ENCODE assay signal across 23 cellular contexts in genomic region chr1:199723557-199723956, GRCh38.
DNase-seq lines count a peak whose midpoint lies in the region; ATAC-seq, FAIRE-seq and TF ChIP-seq lines count a peak whose summit lies in the region.
"Had no signal": no experiment of that assay in that cellular context is flagged by ENCODE, and none has a peak within 500 bp of the region (broad histone marks: within the 10 kb centered on the region; RNA-seq: fewer than 3 reads in every experiment).

No MANE protein-coding gene starts in this region.

- no peak overlapping the region for H2AFZ ChIP-seq in astrocyte (ENCODE audit: low read depth, low read length)
- H2AFZ ChIP-seq: parathyroid adenoma had no signal

- H3K27me3 ChIP-seq in astrocyte (ENCODE audit: insufficient read depth, low read length): no peaks in the 10 kb centered on the region
- H3K27me3 ChIP-seq: BLaER1 treated with 17β-estradiol and CSF1 and Interleukin-3, amounts not matched to agents 10 nM and 100 nM; tibial artery had no signal

- FAIRE-seq in astrocyte (lab: Jason Lieb, UNC): no peak

- H3K4me2 ChIP-seq in astrocyte (ENCODE audit: low read length): no peak overlapping the region
- H3K4me2 ChIP-seq: BLaER1 treated with 17β-estradiol and CSF1 and Interleukin-3, amounts not matched to agents 10 nM and 100 nM had no signal

- H3K4me1 Mint-ChIP-seq in astrocyte (ENCODE audit: low read depth, unreplicated experiment): no peaks in the 10 kb centered on the region
- H3K4me1 Mint-ChIP-seq: natural killer cell had no signal

- no peak for ATAC-seq in HG03457 (IDR thresholded peaks at IDR 0.05; ENCODE audit: unreplicated experiment)
- ATAC-seq: left lobe of liver, natural killer cell had no signal

- H3K4me3 ChIP-seq in astrocyte (ENCODE audit: insufficient read depth, low read depth, low read length) (no peak overlapping the region), fibroblast of villous mesenchyme (ENCODE audit: low read depth, low read length) (no peak overlapping the region)
- H3K4me3 ChIP-seq: BLaER1 treated with 17β-estradiol and CSF1 and Interleukin-3, amounts not matched to agents 10 nM and 100 nM; tibial artery had no signal

- peak; percentile 37 for DNase-seq in HCEC 1CT
- peak; percentile 14 for DNase-seq in astrocyte (ENCODE audit: low read depth)
- peak; percentile 8 for DNase-seq in fibroblast of villous mesenchyme (ENCODE audit: low read depth)
- no peak for DNase-seq in DMS153 treated with DMSO at 0.1 percent for 48 hours (lab: John Stamatoyannopoulos, UW; ENCODE audit: unreplicated experiment)
- DNase-seq in activated gamma-delta T cell treated with Interleukin-2 at 50 U/mL for 16 hours: no peak
- no peak for DNase-seq in NCI-H146 treated with DMSO at 0.1 percent for 48 hours (lab: John Stamatoyannopoulos, UW; ENCODE audit: unreplicated experiment)
- DNase-seq: activated CD8-positive, alpha-beta memory T cell treated with anti-CD3 and anti-CD28 coated beads, Interleukin-2, amount 50 U/mL, for 48 hours; activated effector memory CD4-positive, alpha-beta T cell treated with Interleukin-2 at 50 U/mL for 16 hours; EL; head of caudate nucleus; natural killer cell; NCI-H1436 treated with DMSO at 0.1 percent for 48 hours; NCI-H2171 treated with DMSO at 0.1 percent for 48 hours; NCI-H526 treated with DMSO at 0.1 percent for 48 hours; Right ventricle myocardium superior; stimulated activated CD4-positive, alpha-beta T cell treated with anti-CD3 and anti-CD28 coated beads, Interleukin-1b, Interleukin-23, amount 100 ng/mL, for 48 hours; stimulated activated naive CD4-positive, alpha-beta T cell treated with Interleukin-2 at 50 U/mL for 16 hours; tibial artery had no signal

- no peaks in the 10 kb centered on the region for H3K27me3 Mint-ChIP-seq in astrocyte (ENCODE audit: low read depth, unreplicated experiment)

- H3K36me3 Mint-ChIP-seq in astrocyte (ENCODE audit: low read depth, unreplicated experiment): no peaks in the 10 kb centered on the region
- H3K36me3 Mint-ChIP-seq: natural killer cell had no signal

- H3K27ac Mint-ChIP-seq in astrocyte (ENCODE audit: unreplicated experiment): no peak overlapping the region
- H3K27ac Mint-ChIP-seq: natural killer cell; T-helper 1 cell treated with Interleukin-12 subunit alpha and Interleukin-12 subunit beta and Interleukin-4 antibody, amounts not matched to agents 30 μg/mL and 1 μg/mL, for 36 hours had no signal

- no peak overlapping the region for H3K4me3 Mint-ChIP-seq in astrocyte (ENCODE audit: unreplicated experiment)
- H3K4me3 Mint-ChIP-seq: natural killer cell; T-helper 1 cell treated with Interleukin-12 subunit alpha and Interleukin-12 subunit beta and Interleukin-4 antibody, amounts not matched to agents 30 μg/mL and 1 μg/mL, for 36 hours had no signal

- H3K79me2 ChIP-seq in astrocyte (ENCODE audit: insufficient read depth, low read length): no peaks in the 10 kb centered on the region
- H3K79me2 ChIP-seq: parathyroid adenoma had no signal

- no peak overlapping the region for H3K27ac ChIP-seq in astrocyte (ENCODE audit: low read depth, low read length)
- H3K27ac ChIP-seq: BLaER1 treated with 17β-estradiol and CSF1 and Interleukin-3, amounts not matched to agents 10 nM and 100 nM; parathyroid adenoma; tibial artery had no signal

- no peaks in the 10 kb centered on the region for H4K20me1 ChIP-seq in astrocyte (ENCODE audit: insufficient read depth, low read length)
- H4K20me1 ChIP-seq: BLaER1 treated with 17β-estradiol and CSF1 and Interleukin-3, amounts not matched to agents 10 nM and 100 nM had no signal

- no peaks in the 10 kb centered on the region for H3K9me3 Mint-ChIP-seq in astrocyte (ENCODE audit: unreplicated experiment)
- H3K9me3 Mint-ChIP-seq: natural killer cell; T-helper 1 cell treated with Interleukin-12 subunit alpha and Interleukin-12 subunit beta and Interleukin-4 antibody, amounts not matched to agents 30 μg/mL and 1 μg/mL, for 36 hours had no signal

- H3K36me3 ChIP-seq in astrocyte (ENCODE audit: insufficient read depth, low read length): no peaks in the 10 kb centered on the region
- H3K36me3 ChIP-seq: BLaER1 treated with 17β-estradiol and CSF1 and Interleukin-3, amounts not matched to agents 10 nM and 100 nM; tibial artery had no signal

- no peak for TF ChIP-seq CTCF in astrocyte (IDR thresholded peaks at IDR 0.05; ENCODE audit: insufficient read depth, low read depth, low read length)
- TF ChIP-seq CTCF in fibroblast of villous mesenchyme (IDR thresholded peaks at IDR 0.05; ENCODE audit: insufficient read depth, low read depth, low read length): no peak

- H3K4me1 ChIP-seq in astrocyte (ENCODE audit: insufficient read depth, low read length): no peaks in the 10 kb centered on the region
- H3K4me1 ChIP-seq: parathyroid adenoma, tibial artery had no signal

- H3K9me3 ChIP-seq in astrocyte (ENCODE audit: insufficient read depth, low read depth, low read length): no peaks in the 10 kb centered on the region
- H3K9me3 ChIP-seq: BLaER1 treated with 17β-estradiol and CSF1 and Interleukin-3, amounts not matched to agents 10 nM and 100 nM; tibial artery had no signal

- no peak overlapping the region for H3K9ac ChIP-seq in astrocyte (ENCODE audit: low read length)
- H3K9ac ChIP-seq: BLaER1 treated with 17β-estradiol and CSF1 and Interleukin-3, amounts not matched to agents 10 nM and 100 nM; parathyroid adenoma had no signal

Comparison
In these comparisons a context has a peak if more than half of its experiments do, and no peak if none do; other contexts are left out.
1. DNase-seq: peak in HCEC 1CT (single experiment), astrocyte (single experiment) and fibroblast of villous mesenchyme (single experiment); none in DMS153 treated with DMSO at 0.1 percent for 48 hours (single experiment), activated gamma-delta T cell treated with Interleukin-2 at 50 U/mL for 16 hours (single experiment) and NCI-H146 treated with DMSO at 0.1 percent for 48 hours (single experiment).